ENCODE assay signal across 10 cellular contexts in genomic region chr18:31497404-31497710, GRCh38. TPM values are rescaled to one million over a fixed set of nuclear protein-coding genes. Genes with fewer than 3 reads are reported as not detected.
DNase-seq lines count a peak whose midpoint lies in the region; ATAC-seq and TF ChIP-seq lines count a peak whose summit lies in the region.
"Had no signal": no experiment of that assay in that cellular context is flagged by ENCODE, and none has a peak within 500 bp of the region (broad histone marks: within the 10 kb centered on the region; RNA-seq: fewer than 3 reads in every experiment).

No MANE protein-coding gene starts in this region.

- ATAC-seq in GM18858 (IDR thresholded peaks at IDR 0.05; ENCODE audit: unreplicated experiment) (no peak), HG02759 (IDR thresholded peaks at IDR 0.05; ENCODE audit: unreplicated experiment) (no peak)

- peak overlapping the region; percentile 82 for H3K4me3 ChIP-seq in NT2/D1 (ENCODE audit: insufficient read length, low read depth)
- peak overlapping the region; percentile 55 to 73 (median 64) for H3K4me3 ChIP-seq in esophagus muscularis mucosa

- peak; percentile 7 for DNase-seq in AG20443 (ENCODE audit: low spot score)
- no peak for DNase-seq in NT2/D1 (ENCODE audit: low read depth, low spot score)
- DNase-seq in esophagus muscularis mucosa (ENCODE audit: extremely low spot score): no peak
- no peak for DNase-seq in nephron progenitor cell
- no peak for DNase-seq in NCI-H2081 treated with DMSO at 0.1 percent for 48 hours (lab: John Stamatoyannopoulos, UW)
- DNase-seq in NCI-H2196 treated with DMSO at 0.1 percent for 48 hours (lab: John Stamatoyannopoulos, UW; ENCODE audit: unreplicated experiment): no peak
- DNase-seq: CD4-positive, CD25-positive, alpha-beta regulatory T cell; NCI-H187 treated with DMSO at 0.1 percent for 48 hours had no signal

- H3K9ac ChIP-seq in NT2/D1 (ENCODE audit: insufficient read length, low read depth): peak overlapping the region; percentile 91

- H3K9me3 Mint-ChIP-seq in nephron progenitor cell: no peaks in the 10 kb centered on the region

- no peak overlapping the region for H3K27ac Mint-ChIP-seq in nephron progenitor cell
- H3K27ac Mint-ChIP-seq: CD4-positive, CD25-positive, alpha-beta regulatory T cell had no signal

- TF ChIP-seq CTCF in esophagus muscularis mucosa (IDR thresholded peaks at IDR 0.05): no peak
- no peak for TF ChIP-seq CTCF in nephron progenitor cell (IDR thresholded peaks at IDR 0.05)

- H3K27me3 Mint-ChIP-seq in nephron progenitor cell (ENCODE audit: low read depth, poor library complexity): peaks cover 5% of the 10 kb centered on the region

- 47% methylated on average over 12 of the region's 13 CpGs for WGBS in esophagus muscularis mucosa

- H3K36me3 ChIP-seq in NT2/D1 (ENCODE audit: insufficient read depth, insufficient read length, low read length): peaks cover 6% of the 10 kb centered on the region
- no peaks in the 10 kb centered on the region for H3K36me3 ChIP-seq in esophagus muscularis mucosa

- no peak for TF ChIP-seq POLR2A in esophagus muscularis mucosa (IDR thresholded peaks at IDR 0.05; ENCODE audit: low read depth)

- intact Hi-C loops in esophagus muscularis mucosa (cut with DNase I): no loop called here

- H3K4me1 ChIP-seq in NT2/D1 (ENCODE audit: insufficient read depth, insufficient read length): no peaks in the 10 kb centered on the region
- H3K4me1 ChIP-seq in esophagus muscularis mucosa: peaks cover 0 to 18% (median 17%) of the 10 kb centered on the region in 4 donors

- H3K4me3 Mint-ChIP-seq in nephron progenitor cell: peak overlapping the region; percentile 97
- H3K4me3 Mint-ChIP-seq: CD4-positive, CD25-positive, alpha-beta regulatory T cell had no signal

- no peaks in the 10 kb centered on the region for H3K36me3 Mint-ChIP-seq in nephron progenitor cell (ENCODE audit: low read depth)
- H3K36me3 Mint-ChIP-seq: CD4-positive, CD25-positive, alpha-beta regulatory T cell had no signal

- no peak overlapping the region for H3K27ac ChIP-seq in esophagus muscularis mucosa (replicated peaks in 1 of 4)

- H3K4me1 Mint-ChIP-seq in nephron progenitor cell: peaks cover 30% of the 10 kb centered on the region

- TF ChIP-seq EP300 in esophagus muscularis mucosa (IDR thresholded peaks at IDR 0.05): no peak

- H3K27me3 ChIP-seq in NT2/D1 (ENCODE audit: insufficient read depth, insufficient read length) (peaks cover 14% of the 10 kb centered on the region), esophagus muscularis mucosa (peaks cover 0 to 17% (median 5%) of the 10 kb centered on the region in 4 donors)

- 0 out of 2 replicates have a peak, but pooled peaks cover 6% of the 10 kb centered on the region for H3K9me3 ChIP-seq in NT2/D1 (ENCODE audit: insufficient read depth, low read length)
- H3K9me3 ChIP-seq in esophagus muscularis mucosa: no peaks in the 10 kb centered on the region

RNA-seq across cellular contexts. Expression of gene DSG2, which starts 0.6 kb away (rescaled TPM):
- 1 to 10 TPM; 1.2 to 6.2 (median 2.9) TPM for total RNA-seq in esophagus muscularis mucosa

RNA-seq across cellular contexts. Expression of gene DSG3, which starts 49.8 kb away (rescaled TPM):
- total RNA-seq in esophagus muscularis mucosa: under 1 TPM in 1 of 4 donors, not detected in 3; under 0.01 TPM
- total RNA-seq: CD4-positive, CD25-positive, alpha-beta regulatory T cell had no signal
